In genomic region chr11:44229664-44230063, GRCh38 we compare ENCODE assay signal across 21 cellular contexts.
"Had no signal": no experiment of that assay in that cellular context is flagged by ENCODE, and none has a peak within 500 bp of the region (broad histone marks: within the 10 kb centered on the region; RNA-seq: fewer than 3 reads in every experiment).

No MANE protein-coding gene starts in this region.

- H3K9me3 ChIP-seq: esophagus muscularis mucosa, gastrocnemius medialis, heart right ventricle, left ventricle myocardium inferior, ovary, testis had no signal

- H3K4me3 ChIP-seq: dorsolateral prefrontal cortex, esophagus muscularis mucosa, gastrocnemius medialis, heart right ventricle, left ventricle myocardium inferior, ovary, testis had no signal

- H3K27ac ChIP-seq: brain microvascular endothelial cell, dorsolateral prefrontal cortex, esophagus muscularis mucosa, heart right ventricle, left ventricle myocardium inferior, ovary, testis, WERI-Rb-1 had no signal

- DNase-seq: activated CD4-positive, alpha-beta T cell treated with anti-CD3 and anti-CD28 coated beads for 4 hours; activated CD8-positive, alpha-beta memory T cell treated with anti-CD3 and anti-CD28 coated beads, Interleukin-2, amount 50 U/mL, for 4 hours; activated CD8-positive, alpha-beta T cell treated with anti-CD3 and anti-CD28 coated beads for 36 hours; activated gamma-delta T cell treated with Interleukin-2 at 50 U/mL for 16 hours; activated naive CD8-positive, alpha-beta T cell treated with anti-CD3 and anti-CD28 coated beads, Interleukin-2, amount 50 U/mL, for 24 hours; activated T-cell treated with anti-CD3 and anti-CD28 coated beads, Interleukin-2, amount 50 U/mL, for 72 hours; brain microvascular endothelial cell; dorsolateral prefrontal cortex; heart right ventricle; kidney; left ventricle myocardium inferior; ovary; stimulated activated CD4-positive, alpha-beta T cell treated with anti-CD3 and anti-CD28 coated beads, Interleukin-15, amount 100 ng/mL, for 24 hours; stimulated activated CD4-positive, alpha-beta T cell treated with anti-CD3 and anti-CD28 coated beads, Interleukin-4, amount 100 ng/mL, for 24 hours; stimulated activated naive CD8-positive, alpha-beta T cell treated with anti-CD3 and anti-CD28 coated beads, Interleukin-15, amount 100 ng/mL, for 72 hours; T1000; testis; WERI-Rb-1 had no signal

- ATAC-seq: activated CD8-positive, alpha-beta T cell treated with anti-CD3 and anti-CD28 coated beads for 36 hours; activated naive CD8-positive, alpha-beta T cell treated with anti-CD3 and anti-CD28 coated beads, Interleukin-2, amount 50 U/mL, for 24 hours; activated T-cell treated with anti-CD3 and anti-CD28 coated beads, Interleukin-2, amount 50 U/mL, for 72 hours; heart right ventricle; stimulated activated naive CD8-positive, alpha-beta T cell treated with anti-CD3 and anti-CD28 coated beads, Interleukin-15, amount 100 ng/mL, for 72 hours had no signal

- H3K4me1 ChIP-seq: esophagus muscularis mucosa, testis had no signal

- FAIRE-seq: kidney, urothelium cell line had no signal

- H3K27me3 ChIP-seq: brain microvascular endothelial cell, dorsolateral prefrontal cortex, esophagus muscularis mucosa, gastrocnemius medialis, heart right ventricle, ovary, testis had no signal

- H3K36me3 ChIP-seq: brain microvascular endothelial cell, gastrocnemius medialis, ovary, WERI-Rb-1 had no signal
